ENCODE assay signal across 8 cellular contexts in genomic region chr11:27471067-27471587, GRCh38. TPM values are rescaled to one million over a fixed set of nuclear protein-coding genes. Genes with fewer than 3 reads are reported as not detected.
DNase-seq lines count a peak whose midpoint lies in the region; ATAC-seq, FAIRE-seq and TF ChIP-seq lines count a peak whose summit lies in the region.

No MANE protein-coding gene starts in this region.

- no peak for TF ChIP-seq RAD21 in GM12878 (IDR thresholded peaks at IDR 0.05; ENCODE audit: insufficient read depth, low read depth, low read length)
- peak in 1 of 2 donors; percentile 1 for TF ChIP-seq RAD21 in liver (IDR thresholded peaks at IDR 0.05)

- POLR2A ChIA-PET in HEK293 (lab: Yijun Ruan, JAX) (interaction anchor here (0.7 to 1.6 kb wide), 4 partner anchors 14 to 637 kb away, joined by 3 read pairs; partner anchors contain the start of genes CCDC34, KIF18A and METTL15), GM12878 (lab: Charles Lee) (no interaction called here)

- DNase-seq in AG09309 (ENCODE audit: low read depth) (no peak), GM12878 (ENCODE audit: low read depth, low spot score) (no peak), thyroid gland (peak; percentile 25 to 45), NCI-H226 (no peak), GM03348 (ENCODE audit: low spot score) (no peak)

- H3K9ac ChIP-seq in GM12878 (ENCODE audit: control insufficient read depth, insufficient read depth, low read length) (no peak overlapping the region), liver (ENCODE audit: low read depth in 1 of 2, low read length in 2 of 2) (peak overlapping the region; percentile 21 to 59)

- H3K4me1 ChIP-seq in HEK293 (ENCODE audit: control insufficient read depth, insufficient read depth, low read length) = no peaks in the 10 kb centered on the region
- 0 out of 2 replicates have a peak, but pooled peaks cover 3% of the 10 kb centered on the region for H3K4me1 ChIP-seq in GM12878 (ENCODE audit: control insufficient read depth, insufficient read depth, low read length)
- peaks cover 2 to 44% (median 33%) of the 10 kb centered on the region in 4 donors for H3K4me1 ChIP-seq in liver (ENCODE audit: control insufficient read depth in 4 of 4, insufficient read depth in 4 of 4, low read length in 3 of 4)
- H3K4me1 ChIP-seq in thyroid gland = peaks cover 34 to 50% of the 10 kb centered on the region in 2 donors

- peak overlapping the region; percentile 28 for H2AFZ ChIP-seq in GM12878 (ENCODE audit: control insufficient read depth, low read depth, low read length)

- H4K20me1 ChIP-seq in GM12878 (ENCODE audit: control insufficient read depth, insufficient read depth) = no peaks in the 10 kb centered on the region

- H3K36me3 ChIP-seq in HEK293 (ENCODE audit: control insufficient read depth in 2 of 2, insufficient read depth in 1 of 2, low read length in 2 of 2) (no peaks in the 10 kb centered on the region), GM12878 (ENCODE audit: control insufficient read depth in 2 of 2, insufficient read depth in 2 of 2, low read length in 1 of 2) (no peaks in the 10 kb centered on the region), liver (ENCODE audit: control insufficient read depth in 4 of 4, insufficient read depth in 3 of 4, low read depth in 1 of 4, low read length in 3 of 4) (no peaks in the 10 kb centered on the region), thyroid gland (no peaks in the 10 kb centered on the region)

- H3K27ac ChIP-seq in HEK293 (ENCODE audit: extremely low read depth, low read depth, low read length) = peak overlapping the region; percentile 56; the same call in 1 of the 2 replicates
- no peak overlapping the region for H3K27ac ChIP-seq in GM12878 (ENCODE audit: control insufficient read depth, insufficient read depth)
- peak overlapping the region; percentile 87 to 92 for H3K27ac ChIP-seq in liver (ENCODE audit: low read depth in 1 of 2, low read length in 2 of 2)
- peak overlapping the region; percentile 85 to 90 (median 87) for H3K27ac ChIP-seq in thyroid gland

- TF ChIP-seq CTCF in AG09309 (IDR thresholded peaks at IDR 0.05; ENCODE audit: control insufficient read depth, insufficient read depth, low read depth, low read length, missing control alignments) = no peak
- TF ChIP-seq CTCF in HEK293 (tag by site-specific recombination; IDR thresholded peaks at IDR 0.05) = no peak
- TF ChIP-seq CTCF in GM12878 (IDR thresholded peaks at IDR 0.05 in 2 of 3, conservative IDR thresholded peaks at IDR 0.05 in 1 of 3; ENCODE audit: control insufficient read depth in 2 of 3, extremely low read depth in 1 of 3, insufficient read depth in 1 of 3, low read depth in 3 of 3, low read length in 3 of 3) = no peak
- no peak for TF ChIP-seq CTCF in liver (IDR thresholded peaks at IDR 0.05; ENCODE audit: low read depth, low read length, missing input control)
- TF ChIP-seq CTCF in thyroid gland (IDR thresholded peaks at IDR 0.05) = no peak

- H3K4me3 ChIP-seq in AG09309 (ENCODE audit: control insufficient read depth, low read depth, low read length) (peak overlapping the region; percentile 90), HEK293 (ENCODE audit: low read depth, low read length) (peak overlapping the region; percentile 79), GM12878 (peak overlapping the region; percentile 63; the same call in 1 of the 2 replicates), liver (ENCODE audit: low read depth in 1 of 3, low read length in 3 of 3) (peak overlapping the region; percentile 71 to 96 (median 81)), thyroid gland (replicated peaks in 1 of 3) (peak overlapping the region; percentile 3 to 75 (median 58))

- 54% methylated on average over 17 of the region's 17 CpGs for WGBS in GM12878 (ENCODE audit: insufficient coverage, insufficient replicate concordance, low lambda C conversion rate, missing lambda C conversion rate)
- 12% methylated on average over 17 of the region's 17 CpGs for WGBS in liver
- WGBS in thyroid gland, 2 donors = 21 to 34% methylated on average over 10 to 17 of the region's 17 CpGs

- no peak for FAIRE-seq in GM12878 (lab: Jason Lieb, UNC)

- RAD21 ChIA-PET in GM12878 (lab: Charles Lee; ENCODE audit: unreplicated experiment) = no interaction called here

- H3K27me3 ChIP-seq in GM12878 (replicated peaks in 1 of 2; ENCODE audit: control insufficient read depth in 2 of 2, insufficient read depth in 2 of 2, low read length in 1 of 2) = peaks cover 3% of the 10 kb centered on the region in 2 experiments; a peak in 2 of 4 replicates
- no peaks in the 10 kb centered on the region for H3K27me3 ChIP-seq in liver (ENCODE audit: control insufficient read depth in 4 of 4, insufficient read depth in 4 of 4, low read length in 3 of 4)
- no peaks in the 10 kb centered on the region for H3K27me3 ChIP-seq in thyroid gland

- peak overlapping the region; percentile 67 for H3K4me2 ChIP-seq in GM12878 (ENCODE audit: control insufficient read depth, insufficient read depth)

- BruUV-seq in GM12878 (replicated peaks; lab: Mats Ljungman, UMichigan) = no TSS peak

- in situ Hi-C loops in GM12878 (cut with MboI) = loop anchor here (10.0 kb wide), 1 partner anchor 1176 kb away; no protein-coding TSS in a partner anchor

- TF ChIP-seq POLR2A in GM12878 (IDR thresholded peaks at IDR 0.05; ENCODE audit: low read depth, low read length) (no peak), thyroid gland (IDR thresholded peaks at IDR 0.05) (no peak)

- CTCF ChIA-PET in HEK293 (lab: Yijun Ruan, JAX) = interaction anchor here (0.6 to 0.7 kb wide), 2 partner anchors 13 to 80 kb away, joined by 3 read pairs; no protein-coding TSS in a partner anchor
- CTCF ChIA-PET in GM12878 (lab: Yijun Ruan, JAX) = interaction anchor here (0.6 to 0.9 kb wide), 2 partner anchors 24 to 25 kb away, joined by 3 read pairs; no protein-coding TSS in a partner anchor

- SMC1A ChIA-PET in GM12878 (lab: Charles Lee; ENCODE audit: uncharacterized antibody, unreplicated experiment) = interaction anchor here (0.9 kb wide), 1 partner anchor 15 kb away, joined by 5 read pairs; no protein-coding TSS in a partner anchor

- H3K79me2 ChIP-seq in GM12878 (ENCODE audit: control insufficient read depth, insufficient read depth, low read length) = no peaks in the 10 kb centered on the region

- H3K9me3 ChIP-seq in HEK293 (ENCODE audit: control insufficient read depth, insufficient read depth, low read depth, low read length) (no peaks in the 10 kb centered on the region), GM12878 (replicated peaks; ENCODE audit: control insufficient read depth, insufficient read depth, low read length) (no peaks in the 10 kb centered on the region), liver (ENCODE audit: control insufficient read depth in 4 of 4, low read length in 3 of 4) (no peaks in the 10 kb centered on the region), thyroid gland (no peaks in the 10 kb centered on the region)

- ATAC-seq in GM12878 (no peak), GM21367 (IDR thresholded peaks at IDR 0.05; ENCODE audit: unreplicated experiment) (no peak)

- intact Hi-C loops in GM12878 (cut with micrococcal nuclease; ENCODE audit: unreplicated experiment) = no loop called here
- intact Hi-C loops in thyroid gland (cut with DNase I) = loop anchor here (5.0 kb wide), 1 partner anchor 114 kb away; no protein-coding TSS in a partner anchor

- no peak for TF ChIP-seq EP300 in GM12878 (IDR thresholded peaks at IDR 0.05; ENCODE audit: borderline replicate concordance in 1 of 2, control insufficient read depth in 1 of 2, low read depth in 2 of 2, low read length in 2 of 2)

TF ChIP-seq in GM12878, 131 proteins besides CTCF, POLR2A, EP300 and RAD21 (continues in another document):
- no peak for TF ChIP-seq RB1 (IDR thresholded peaks at IDR 0.05; ENCODE audit: borderline replicate concordance)

TF ChIP-seq in liver, 16 proteins besides CTCF, POLR2A, EP300 and RAD21 (continues in another document):
- TF ChIP-seq JUND (IDR thresholded peaks at IDR 0.05) = no peak

RNA-seq across cellular contexts. Expression of gene LGR4, which starts 1.5 kb away (rescaled TPM):
- not detected in 2 replicates for total RNA-seq in GM12878 (2013; cell fraction: nucleolus; rRNA removed)
- under 0.01 TPM in 1 of 2 replicates, not detected in the other for total RNA-seq in GM12878 (2014; rRNA removed)
- 0.04 TPM in 1 of 2 replicates, not detected in the other for total RNA-seq in GM12878 (2014; rRNA removed; fragmentation: Illumina TruSeq; extraction: Trizol)
- 0.37 TPM in 1 of 2 replicates, not detected in the other for total RNA-seq in GM12878 (2021)
- 0.14 TPM for polyA plus RNA-seq in GM12878 (2011; ENCODE audit: low read depth)
- polyA plus RNA-seq in GM12878 (2011; rRNA removed) = 0.04 TPM in 1 of 2 replicates, not detected in the other
- 0.01 TPM in 1 of 2 replicates, not detected in the other for polyA plus RNA-seq in GM12878 (2011; cell fraction: cytosol; rRNA removed)
- 0.04 and 0.06 TPM in 2 replicates for polyA plus RNA-seq in GM12878 (2011; cell fraction: nucleus; rRNA removed)
- polyA plus RNA-seq in GM12878 (2012) = 0.12 and 0.42 TPM in 2 replicates
- 0.01 and 0.08 TPM in 2 replicates for polyA plus RNA-seq in GM12878 (2014; fragmentation: Illumina TruSeq; extraction: Trizol)
- not detected for polyA plus RNA-seq in GM12878 (2014; fragmentation: Nextera tagmentation; extraction: Ambion mirVana)
- polyA plus RNA-seq in GM12878 (2014; rRNA removed) = 0.06 and 0.64 TPM in 2 replicates
- polyA plus RNA-seq in GM12878 (2016; fragmentation: Nextera tagmentation; extraction: Ambion mirVana) = not detected
- polyA minus RNA-seq in GM12878 (2011; rRNA and poly(A)+ RNA removed) = 0.07 TPM in 1 of 2 replicates, not detected in the other
- 0.52 and 1.1 TPM in 2 replicates for polyA minus RNA-seq in GM12878 (2011; cell fraction: cytosol; rRNA and poly(A)+ RNA removed)
- polyA minus RNA-seq in GM12878 (2011; cell fraction: nucleus; rRNA and poly(A)+ RNA removed) = 0.19 and 0.24 TPM in 2 replicates
- total RNA-seq in liver = 10 to 100 TPM; 64.7 to 95.3 TPM
- 10 to 100 TPM; 13.7 to 20.4 TPM for polyA plus RNA-seq in liver
- 10 to 100 TPM; 40.8 to 62.1 (median 50.2) TPM for total RNA-seq in thyroid gland

RNA-seq across cellular contexts. Expression of gene LIN7C, which starts 35.4 kb away (rescaled TPM):
- total RNA-seq in GM12878 (2013; cell fraction: nucleolus; rRNA removed) = 24.8 and 26.2 TPM in 2 replicates
- 13.8 and 18.6 TPM in 2 replicates for total RNA-seq in GM12878 (2014; rRNA removed)
- 21.2 and 22.2 TPM in 2 replicates for total RNA-seq in GM12878 (2014; rRNA removed; fragmentation: Illumina TruSeq; extraction: Trizol)
- 14.9 and 16.3 TPM in 2 replicates for total RNA-seq in GM12878 (2021)
- 4.3 TPM for polyA plus RNA-seq in GM12878 (2011; ENCODE audit: low read depth)
- 13.8 and 21.4 TPM in 2 replicates for polyA plus RNA-seq in GM12878 (2011; rRNA removed)
- polyA plus RNA-seq in GM12878 (2011; cell fraction: cytosol; rRNA removed) = 5.2 and 8.2 TPM in 2 replicates
- polyA plus RNA-seq in GM12878 (2011; cell fraction: nucleus; rRNA removed) = 3.6 and 4.3 TPM in 2 replicates
- polyA plus RNA-seq in GM12878 (2012) = 7.1 and 7.2 TPM in 2 replicates
- polyA plus RNA-seq in GM12878 (2014; fragmentation: Illumina TruSeq; extraction: Trizol) = 7.7 and 11.7 TPM in 2 replicates
- polyA plus RNA-seq in GM12878 (2014; fragmentation: Nextera tagmentation; extraction: Ambion mirVana) = 10 to 100 TPM in 1 of 2 experiments, 1 to 10 TPM in 1; 6.0 to 23.7 TPM
- polyA plus RNA-seq in GM12878 (2014; rRNA removed) = 9.0 and 10.4 TPM in 2 replicates
- polyA plus RNA-seq in GM12878 (2016; fragmentation: Nextera tagmentation; extraction: Ambion mirVana) = 10 to 100 TPM; 18.7 to 20.5 TPM
- 6.8 and 8.3 TPM in 2 replicates for polyA minus RNA-seq in GM12878 (2011; rRNA and poly(A)+ RNA removed)
- 6.4 and 7.6 TPM in 2 replicates for polyA minus RNA-seq in GM12878 (2011; cell fraction: cytosol; rRNA and poly(A)+ RNA removed)
- polyA minus RNA-seq in GM12878 (2011; cell fraction: nucleus; rRNA and poly(A)+ RNA removed) = 5.6 and 9.4 TPM in 2 replicates
- total RNA-seq in liver = 10 to 100 TPM; 37.7 to 43.7 TPM
- polyA plus RNA-seq in liver = 10 to 100 TPM in 1 of 2 donors, 1 to 10 TPM in 1; 5.2 to 14.0 TPM
- 10 to 100 TPM; 61.8 to 72.8 (median 66.3) TPM for total RNA-seq in thyroid gland

Comparison
In these comparisons a context has a peak if more than half of its experiments do, and no peak if none do; other contexts are left out.
1. DNase-seq: peak in thyroid gland (2 of 2); none in AG09309 (single experiment), GM12878 (single experiment), NCI-H226 (single experiment) and GM03348 (single experiment).
2. RNA of gene LGR4, which starts 1.5 kb away (total RNA-seq): 64.7 to 95.3 TPM in liver and 40.8 to 62.1 TPM in thyroid gland; under 0.01 to 0.37 TPM in GM12878; every median in the first group is over 10 times any median in the second.
3. Peak in every context shown above with its lines, with median percentiles within 50 percentile points of each other: H3K4me3 ChIP-seq.